ENCODE assay signal across 25 cellular contexts in genomic region chr2:108148555-108148954, GRCh38.
"Had no signal": no experiment of that assay in that cellular context is flagged by ENCODE, and none has a peak within 500 bp of the region (broad histone marks: within the 10 kb centered on the region; RNA-seq: fewer than 3 reads in every experiment).

No MANE protein-coding gene starts in this region.

- H3K36me3 ChIP-seq: colonic mucosa, esophagus squamous epithelium, gastrocnemius medialis, heart right ventricle, left lung, lower lobe of right lung had no signal

- H3K27ac ChIP-seq: colonic mucosa, epithelial cell of prostate, esophagus squamous epithelium, gastrocnemius medialis, heart right ventricle, left lung, lower lobe of right lung had no signal

- H3K27me3 ChIP-seq: colonic mucosa, esophagus squamous epithelium, gastrocnemius medialis, left lung had no signal

- H3K4me3 ChIP-seq: colonic mucosa, esophagus squamous epithelium, gastrocnemius medialis, heart right ventricle, left lung, lower lobe of right lung, mucosa of descending colon had no signal

- ATAC-seq: effector memory CD8-positive, alpha-beta T cell; esophagus mucosa; gastrocnemius medialis; heart right ventricle; left cardiac atrium; left lung; left ventricle myocardium superior; lower lobe of right lung; mucosa of descending colon had no signal

- H3K4me1 ChIP-seq: colonic mucosa, esophagus squamous epithelium, gastrocnemius medialis, heart right ventricle, left lung, lower lobe of right lung had no signal

- H3K9me3 ChIP-seq: colonic mucosa, esophagus squamous epithelium, gastrocnemius medialis, heart right ventricle, left lung, lower lobe of right lung, mucosa of descending colon had no signal

- FAIRE-seq: endometrium, islet of Langerhans, keratinocyte had no signal

- DNase-seq: colonic mucosa; cortex of kidney; effector CD8-positive, alpha-beta T cell; effector memory CD8-positive, alpha-beta T cell; endodermal cell; erythroblast; esophagus squamous epithelium; foreskin fibroblast; foreskin melanocyte; gastrocnemius medialis; glutamatergic neuron; head of caudate nucleus; heart right ventricle; hippocampal formation; left cardiac atrium; left lung; left ventricle myocardium superior; lower lobe of right lung; mesenchymal stem cell; mucosa of descending colon had no signal
